Comparison of ENCODE assay signal across 18 cellular contexts in genomic region chr22:39089928-39090327, GRCh38. TPM values are rescaled to one million over a fixed set of nuclear protein-coding genes. Genes with fewer than 3 reads are reported as not detected.
DNase-seq lines count a peak whose midpoint lies in the region; ATAC-seq and TF ChIP-seq lines count a peak whose summit lies in the region.
"Had no signal": no experiment of that assay in that cellular context is flagged by ENCODE, and none has a peak within 500 bp of the region (broad histone marks: within the 10 kb centered on the region; RNA-seq: fewer than 3 reads in every experiment).

No MANE protein-coding gene starts in this region.

- H3K4me3 Mint-ChIP-seq in natural killer cell treated with Interleukin-12 subunit alpha and Interleukin-12 subunit beta and Interleukin-15 and Interleukin-18, amount 100 ng/mL, for 72 hours, result peak overlapping the region; percentile 84
- H3K4me3 Mint-ChIP-seq: H9 had no signal

- ATAC-seq in IMR-90 (ENCODE audit: low read depth), result no peak
- ATAC-seq in activated naive CD4-positive, alpha-beta T cell treated with anti-CD3 and anti-CD28 coated beads, Interleukin-2, amount 50 U/mL, for 72 hours, result no peak
- ATAC-seq in natural killer cell treated with Interleukin-12 subunit alpha and Interleukin-12 subunit beta and Interleukin-15 and Interleukin-18, amount 100 ng/mL, for 72 hours, result no peak
- no peak for ATAC-seq in HG03439 (IDR thresholded peaks at IDR 0.05; ENCODE audit: unreplicated experiment)

- CTCF ChIA-PET in IMR-90 (lab: Yijun Ruan, JAX), result no interaction called here

- no peak for TF ChIP-seq RAD21 in IMR-90 (IDR thresholded peaks at IDR 0.05; ENCODE audit: low read length)

- no peak overlapping the region for H3K4me3 ChIP-seq in IMR-90 (ENCODE audit: insufficient read depth, low read depth, low read length)
- no peak overlapping the region for H3K4me3 ChIP-seq in ascending aorta
- H3K4me3 ChIP-seq in MG63, result no peak overlapping the region

- no peak overlapping the region for H3K23ac ChIP-seq in IMR-90 (ENCODE audit: low read depth, low read length)

- H3K9me1 ChIP-seq in IMR-90 (ENCODE audit: insufficient read depth, low read length), result no peaks in the 10 kb centered on the region

- in situ Hi-C loops in IMR-90 (cut with MboI; ENCODE audit: low sequenced_read_pairs), result no loop called here

- H2BK20ac ChIP-seq in IMR-90 (ENCODE audit: low read depth, low read length), result no peak overlapping the region

- no peak overlapping the region for H3K27ac ChIP-seq in IMR-90 (ENCODE audit: insufficient read depth, low read length)
- H3K27ac ChIP-seq in ascending aorta, result no peak overlapping the region
- H3K27ac ChIP-seq: 22Rv1, WERI-Rb-1 had no signal

- no TSS peak for BruUV-seq in IMR-90 (replicated peaks; lab: Mats Ljungman, UMichigan)

- POLR2A ChIA-PET in IMR-90 (lab: Charles Lee; ENCODE audit: unreplicated experiment), result no interaction called here

- no peak overlapping the region for H2BK15ac ChIP-seq in IMR-90 (ENCODE audit: low read depth, low read length)

- H3K18ac ChIP-seq in IMR-90 (ENCODE audit: low read depth, low read length), result no peak overlapping the region

- H3K4ac ChIP-seq in IMR-90 (ENCODE audit: low read depth, low read length), result no peak overlapping the region

- H3K79me1 ChIP-seq in IMR-90 (ENCODE audit: low read depth in 1 of 2, low read length in 2 of 2), result no peaks in the 10 kb centered on the region

- H4K8ac ChIP-seq in IMR-90 (ENCODE audit: low read depth in 2 of 2, low read length in 2 of 2), result no peak overlapping the region

- no peak overlapping the region for H2BK120ac ChIP-seq in IMR-90 (ENCODE audit: low read depth, low read length)

- H3K27me3 Mint-ChIP-seq in natural killer cell treated with Interleukin-12 subunit alpha and Interleukin-12 subunit beta and Interleukin-15 and Interleukin-18, amount 100 ng/mL, for 72 hours, result no peaks in the 10 kb centered on the region

- H3K4me1 ChIP-seq in IMR-90 (ENCODE audit: control insufficient read depth, insufficient read depth, low read length) (peaks cover 3% of the 10 kb centered on the region; the same call in 1 of the 2 replicates), ascending aorta (no peaks in the 10 kb centered on the region)

- no peak for TF ChIP-seq POLR2A in IMR-90 (IDR thresholded peaks at IDR 0.05; ENCODE audit: low read depth, low read length)

- 60% methylated on average over 3 of the region's 6 CpGs; no CpG with 5 or more reads in 1 of the 2 experiments for WGBS in IMR-90 (ENCODE audit: extremely low coverage in 2 of 2, insufficient read length in 1 of 2), 2 experiments

- H3K14ac ChIP-seq in IMR-90 (replicated peaks; ENCODE audit: low read depth, low read length), result no peak overlapping the region

- no peak overlapping the region for H4K5ac ChIP-seq in IMR-90 (ENCODE audit: low read depth, low read length)

- H3K27me3 ChIP-seq in IMR-90 (ENCODE audit: control insufficient read depth, insufficient read depth, low read length), result peaks cover 38% of the 10 kb centered on the region
- H3K27me3 ChIP-seq in ascending aorta, result no peaks in the 10 kb centered on the region
- H3K27me3 ChIP-seq in MG63, result no peaks in the 10 kb centered on the region

- H2AFZ ChIP-seq in IMR-90 (replicated peaks; ENCODE audit: low read length, poor library complexity), result no peak overlapping the region

- DNase-seq in NK-92 treated with Interleukin-12 subunit alpha and Interleukin-12 subunit beta, amount 100 ng/mL, for 24 hours (lab: John Stamatoyannopoulos, UW), result peak; percentile 49
- DNase-seq in NK-92 (lab: John Stamatoyannopoulos, UW; ENCODE audit: unreplicated experiment) (no peak), IMR-90 (no peak), ascending aorta (ENCODE audit: low spot score in 2 of 2) (no peak), MG63 (no peak)
- no peak for DNase-seq in activated naive CD4-positive, alpha-beta T cell treated with anti-CD3 and anti-CD28 coated beads, Interleukin-2, amount 50 U/mL, for 72 hours (ENCODE audit: low spot score in 2 of 2)
- no peak for DNase-seq in natural killer cell treated with Interleukin-12 subunit alpha and Interleukin-12 subunit beta and Interleukin-15 and Interleukin-18, amount 100 ng/mL, for 72 hours (ENCODE audit: low spot score)
- DNase-seq: Calu3, H9, hypothalamus, SK-N-SH, WERI-Rb-1 had no signal

- H3K56ac ChIP-seq in IMR-90 (ENCODE audit: extremely low read depth, insufficient read depth, low read length), result no peak overlapping the region

- no peak overlapping the region for H2BK5ac ChIP-seq in IMR-90 (ENCODE audit: low read depth, low read length, poor library complexity, severe bottlenecking)

- intact Hi-C loops in IMR-90 (cut with micrococcal nuclease) (no loop called here), ascending aorta (cut with DNase I) (no loop called here)

- peak overlapping the region; percentile 91 to 93 for H3K27ac Mint-ChIP-seq in activated naive CD4-positive, alpha-beta T cell treated with anti-CD3 and anti-CD28 coated beads, Interleukin-2, amount 50 U/mL, for 72 hours
- H3K27ac Mint-ChIP-seq in natural killer cell treated with Interleukin-12 subunit alpha and Interleukin-12 subunit beta and Interleukin-15 and Interleukin-18, amount 100 ng/mL, for 72 hours, result peak overlapping the region; percentile 95 to 98
- H3K27ac Mint-ChIP-seq: H9 had no signal

- H2AK5ac ChIP-seq in IMR-90 (ENCODE audit: low read depth, low read length), result no peak overlapping the region

- H2AK9ac ChIP-seq in IMR-90 (replicated peaks; ENCODE audit: low read depth, low read length, poor library complexity), result no peak overlapping the region

- H3K36me3 Mint-ChIP-seq in activated naive CD4-positive, alpha-beta T cell treated with anti-CD3 and anti-CD28 coated beads, Interleukin-2, amount 50 U/mL, for 72 hours, result peaks cover 0 to 6% of the 10 kb centered on the region in 2 donors
- H3K36me3 Mint-ChIP-seq in natural killer cell treated with Interleukin-12 subunit alpha and Interleukin-12 subunit beta and Interleukin-15 and Interleukin-18, amount 100 ng/mL, for 72 hours, result peaks cover 5% of the 10 kb centered on the region

- H4K91ac ChIP-seq in IMR-90 (ENCODE audit: insufficient read depth, low read depth, low read length), result no peak overlapping the region

- H4K20me1 ChIP-seq in IMR-90 (ENCODE audit: insufficient read depth, low read length), result no peaks in the 10 kb centered on the region

- no peak overlapping the region for H3K4me2 ChIP-seq in IMR-90 (ENCODE audit: low read depth, low read length)
- H3K4me2 ChIP-seq: SK-N-SH had no signal

- no peak overlapping the region for H3K9ac ChIP-seq in IMR-90 (ENCODE audit: low read depth, low read length)
- H3K9ac ChIP-seq: SK-N-SH had no signal

- H3K9me3 ChIP-seq in IMR-90 (ENCODE audit: control insufficient read depth, insufficient read depth, low read length), result no peaks in the 10 kb centered on the region
- no peaks in the 10 kb centered on the region for H3K9me3 ChIP-seq in ascending aorta
- H3K9me3 ChIP-seq in MG63, result no peaks in the 10 kb centered on the region
- H3K9me3 ChIP-seq: SK-N-SH had no signal

- H3K9me3 Mint-ChIP-seq in activated naive CD4-positive, alpha-beta T cell treated with anti-CD3 and anti-CD28 coated beads, Interleukin-2, amount 50 U/mL, for 72 hours, result no peaks in the 10 kb centered on the region
- H3K9me3 Mint-ChIP-seq in natural killer cell treated with Interleukin-12 subunit alpha and Interleukin-12 subunit beta and Interleukin-15 and Interleukin-18, amount 100 ng/mL, for 72 hours, result no peaks in the 10 kb centered on the region
- H3K9me3 Mint-ChIP-seq: H9 had no signal

- TF ChIP-seq CTCF in IMR-90 (conservative IDR thresholded peaks at IDR 0.05; ENCODE audit: low read depth, low read length) (no peak), ascending aorta (IDR thresholded peaks at IDR 0.05) (no peak)

- H3K4me1 Mint-ChIP-seq in natural killer cell treated with Interleukin-12 subunit alpha and Interleukin-12 subunit beta and Interleukin-15 and Interleukin-18, amount 100 ng/mL, for 72 hours (ENCODE audit: low read depth in 2 of 2), result peaks cover 80 to 83% of the 10 kb centered on the region in 2 donors

- dilution Hi-C loops in IMR-90 (cut with HindIII; ENCODE audit: low sequenced_read_pairs, unreplicated experiment), result no loop called here

- H3K36me3 ChIP-seq in IMR-90 (ENCODE audit: control insufficient read depth, insufficient read depth, low read length) (no peaks in the 10 kb centered on the region), ascending aorta (no peaks in the 10 kb centered on the region), MG63 (no peaks in the 10 kb centered on the region)
- H3K36me3 ChIP-seq: WERI-Rb-1 had no signal

RNA-seq across cellular contexts. Expression of gene APOBEC3H, which starts 7.1 kb away (rescaled TPM):
- total RNA-seq in IMR-90 (2012; rRNA removed) (0.18 TPM in 1 of 2 replicates, not detected in the other), ascending aorta (not detected)
- not detected in 2 replicates for polyA plus RNA-seq in IMR-90 (2012; rRNA removed)
- 0.09 TPM in 1 of 2 replicates, not detected in the other for polyA plus RNA-seq in IMR-90 (2012; cell fraction: cytosol; rRNA removed)
- 0.60 TPM in 1 of 2 replicates, not detected in the other for polyA plus RNA-seq in IMR-90 (2012; cell fraction: nucleus; rRNA removed; ENCODE audit: low replicate concordance)
- 10 to 100 TPM; 10.5 to 34.3 TPM for total RNA-seq in activated naive CD4-positive, alpha-beta T cell treated with anti-CD3 and anti-CD28 coated beads, Interleukin-2, amount 50 U/mL, for 72 hours
- 1 to 10 TPM; 6.2 to 6.9 TPM for total RNA-seq in natural killer cell treated with Interleukin-12 subunit alpha and Interleukin-12 subunit beta and Interleukin-15 and Interleukin-18, amount 100 ng/mL, for 72 hours
- not detected in 2 replicates for total RNA-seq in MG63 (2014; rRNA removed; shearing (Covaris generic); ENCODE audit: low replicate concordance)
- total RNA-seq: Calu3, epithelial cell of proximal tubule, liver, skeletal muscle tissue, temporal lobe had no signal

RNA-seq across cellular contexts. Expression of gene APOBEC3G, which starts 12.9 kb away (rescaled TPM):
- total RNA-seq in IMR-90 (2012; rRNA removed) (6.7 and 7.0 TPM in 2 replicates), ascending aorta (9.3 TPM)
- polyA plus RNA-seq in IMR-90 (2012; rRNA removed), result 4.7 and 5.3 TPM in 2 replicates
- polyA plus RNA-seq in IMR-90 (2012; cell fraction: cytosol; rRNA removed), result 3.1 and 4.4 TPM in 2 replicates
- 4.7 and 8.9 TPM in 2 replicates for polyA plus RNA-seq in IMR-90 (2012; cell fraction: nucleus; rRNA removed; ENCODE audit: low replicate concordance)
- total RNA-seq in activated naive CD4-positive, alpha-beta T cell treated with anti-CD3 and anti-CD28 coated beads, Interleukin-2, amount 50 U/mL, for 72 hours, result 10 to 100 TPM; 29.1 to 48.3 TPM
- total RNA-seq in natural killer cell treated with Interleukin-12 subunit alpha and Interleukin-12 subunit beta and Interleukin-15 and Interleukin-18, amount 100 ng/mL, for 72 hours, result 100 to 1,000 TPM; 105 to 169 TPM
- total RNA-seq in MG63 (2014; rRNA removed; shearing (Covaris generic); ENCODE audit: low replicate concordance), result 0.76 TPM in 1 of 2 replicates, not detected in the other
- polyA plus RNA-seq: SK-N-SH had no signal

RNA-seq across cellular contexts. Expression of gene APOBEC3F, which starts 49.3 kb away (rescaled TPM):
- total RNA-seq in IMR-90 (2012; rRNA removed) (3.4 and 4.2 TPM in 2 replicates), ascending aorta (0.11 TPM)
- polyA plus RNA-seq in IMR-90 (2012; rRNA removed), result 8.3 and 9.1 TPM in 2 replicates
- 9.6 and 12.9 TPM in 2 replicates for polyA plus RNA-seq in IMR-90 (2012; cell fraction: cytosol; rRNA removed)
- 4.2 and 4.6 TPM in 2 replicates for polyA plus RNA-seq in IMR-90 (2012; cell fraction: nucleus; rRNA removed; ENCODE audit: low replicate concordance)
- 10 to 100 TPM; 15.8 to 25.8 TPM for total RNA-seq in activated naive CD4-positive, alpha-beta T cell treated with anti-CD3 and anti-CD28 coated beads, Interleukin-2, amount 50 U/mL, for 72 hours
- total RNA-seq in natural killer cell treated with Interleukin-12 subunit alpha and Interleukin-12 subunit beta and Interleukin-15 and Interleukin-18, amount 100 ng/mL, for 72 hours, result 10 to 100 TPM; 21.7 to 31.6 TPM
- 0.20 TPM in 1 of 2 replicates, not detected in the other for total RNA-seq in MG63 (2014; rRNA removed; shearing (Covaris generic); ENCODE audit: low replicate concordance)
